ENCODE assay signal across 16 cellular contexts in the genomic region with DNA sequence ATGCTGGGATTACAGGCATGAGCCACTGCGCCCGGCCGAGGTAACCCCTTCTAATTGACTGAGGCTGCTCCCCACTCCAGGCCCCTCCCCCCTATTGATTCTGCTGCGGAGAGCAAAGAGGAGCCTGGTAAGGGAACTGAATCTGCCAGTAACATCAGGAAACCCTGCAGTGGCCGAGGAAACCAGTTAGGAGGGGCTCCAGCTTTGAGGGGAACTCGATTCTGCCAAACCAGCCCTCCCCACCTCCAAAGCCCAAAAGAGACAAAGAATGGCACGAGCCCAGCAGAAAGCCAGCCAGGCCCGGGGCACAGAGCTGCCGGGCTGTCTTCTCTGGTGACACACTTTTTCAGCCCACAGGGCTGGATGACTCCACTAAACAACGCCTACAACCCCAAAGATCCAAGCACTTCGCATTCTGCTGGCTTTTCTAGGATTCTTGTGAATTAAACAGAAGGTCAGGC. TPM values are rescaled to one million over a fixed set of nuclear protein-coding genes. Genes with fewer than 3 reads are reported as not detected.
DNase-seq lines count a peak whose midpoint lies in the region; ATAC-seq and TF ChIP-seq lines count a peak whose summit lies in the region.
"Had no signal": no experiment of that assay in that cellular context is flagged by ENCODE, and none has a peak within 500 bp of the region (broad histone marks: within the 10 kb centered on the region; RNA-seq: fewer than 3 reads in every experiment).

No MANE protein-coding gene starts in this region.

- peak; percentile 31 for DNase-seq in M059J (ENCODE audit: low read depth)
- peak in 49 of 61 donors; percentile 14 to 74 (median 42) for DNase-seq in caudate nucleus (lab: John Stamatoyannopoulos, UW)
- DNase-seq in lower lobe of right lung: no peak
- peak in 40 of 49 donors; percentile 12 to 81 (median 44) for DNase-seq in substantia nigra (lab: John Stamatoyannopoulos, UW)
- DNase-seq in activated T-cell treated with anti-CD3 and anti-CD28 coated beads, Interleukin-2, amount 50 U/mL, for 72 hours: no peak
- no peak for DNase-seq in stimulated activated effector memory CD8-positive, alpha-beta T cell treated with anti-CD3 and anti-CD28 coated beads, Interleukin-12 subunit alpha, Interleukin-12 subunit beta, amount 100 ng/mL, for 72 hours (ENCODE audit: low spot score in 2 of 2)
- DNase-seq: activated naive CD4-positive, alpha-beta T cell treated with anti-CD3 and anti-CD28 coated beads for 36 hours; CD8-positive, alpha-beta T cell; MM.1S; small intestine; T1000 had no signal

- H3K36me3 Mint-ChIP-seq in activated T-cell treated with anti-CD3 and anti-CD28 coated beads, Interleukin-2, amount 50 U/mL, for 72 hours (ENCODE audit: insufficient read depth in 2 of 2): peaks cover 8 to 9% of the 10 kb centered on the region in 2 donors
- H3K36me3 Mint-ChIP-seq in stimulated activated effector memory CD8-positive, alpha-beta T cell treated with anti-CD3 and anti-CD28 coated beads, Interleukin-12 subunit alpha, Interleukin-12 subunit beta, amount 100 ng/mL, for 72 hours: no peaks in the 10 kb centered on the region

- peaks cover 14% of the 10 kb centered on the region for H3K9me3 ChIP-seq in lower lobe of right lung

- no peaks in the 10 kb centered on the region for H3K27me3 Mint-ChIP-seq in activated T-cell treated with anti-CD3 and anti-CD28 coated beads, Interleukin-2, amount 50 U/mL, for 72 hours (ENCODE audit: low read depth)

- no peak overlapping the region for H3K27ac Mint-ChIP-seq in activated T-cell treated with anti-CD3 and anti-CD28 coated beads, Interleukin-2, amount 50 U/mL, for 72 hours
- H3K27ac Mint-ChIP-seq in stimulated activated effector memory CD8-positive, alpha-beta T cell treated with anti-CD3 and anti-CD28 coated beads, Interleukin-12 subunit alpha, Interleukin-12 subunit beta, amount 100 ng/mL, for 72 hours: no peak overlapping the region
- H3K27ac Mint-ChIP-seq: activated naive CD4-positive, alpha-beta T cell treated with anti-CD3 and anti-CD28 coated beads for 36 hours; CD8-positive, alpha-beta T cell had no signal

- no peaks in the 10 kb centered on the region for H3K27me3 ChIP-seq in lower lobe of right lung (ENCODE audit: low read depth)
- H3K27me3 ChIP-seq: esophagus muscularis mucosa, tibial nerve had no signal

- no peak for TF ChIP-seq CTCF in lower lobe of right lung (IDR thresholded peaks at IDR 0.05)

- H3K4me1 ChIP-seq in lower lobe of right lung: peaks cover 5% of the 10 kb centered on the region

- peaks cover 3 to 10% of the 10 kb centered on the region in 2 donors for H3K9me3 Mint-ChIP-seq in activated T-cell treated with anti-CD3 and anti-CD28 coated beads, Interleukin-2, amount 50 U/mL, for 72 hours
- peaks cover 8% of the 10 kb centered on the region for H3K9me3 Mint-ChIP-seq in stimulated activated effector memory CD8-positive, alpha-beta T cell treated with anti-CD3 and anti-CD28 coated beads, Interleukin-12 subunit alpha, Interleukin-12 subunit beta, amount 100 ng/mL, for 72 hours

- peaks cover 5% of the 10 kb centered on the region for H3K4me1 Mint-ChIP-seq in activated T-cell treated with anti-CD3 and anti-CD28 coated beads, Interleukin-2, amount 50 U/mL, for 72 hours (ENCODE audit: low read depth)
- H3K4me1 Mint-ChIP-seq in stimulated activated effector memory CD8-positive, alpha-beta T cell treated with anti-CD3 and anti-CD28 coated beads, Interleukin-12 subunit alpha, Interleukin-12 subunit beta, amount 100 ng/mL, for 72 hours: peaks cover 6% of the 10 kb centered on the region

- H3K27ac ChIP-seq in caudate nucleus (ENCODE audit: low read depth, low read length): peak overlapping the region; percentile 46
- H3K27ac ChIP-seq in lower lobe of right lung: no peak overlapping the region
- H3K27ac ChIP-seq in substantia nigra (ENCODE audit: low read depth, low read length, poor library complexity, severe bottlenecking): peak overlapping the region; percentile 55
- H3K27ac ChIP-seq: esophagus muscularis mucosa, RWPE1 had no signal

- intact Hi-C loops in lower lobe of right lung (cut with DNase I): no loop called here

- no peak overlapping the region for H3K4me3 ChIP-seq in lower lobe of right lung
- H3K4me3 ChIP-seq: esophagus muscularis mucosa, tibial nerve had no signal

- peak; percentile 42 to 50 for ATAC-seq in lower lobe of right lung
- no peak for ATAC-seq in GM18873 (IDR thresholded peaks at IDR 0.05; ENCODE audit: low FRiP score, unreplicated experiment)
- no peak for ATAC-seq in GM19328 (IDR thresholded peaks at IDR 0.05; ENCODE audit: unreplicated experiment)
- ATAC-seq in activated T-cell treated with anti-CD3 and anti-CD28 coated beads, Interleukin-2, amount 50 U/mL, for 72 hours (replicated peaks in 1 of 2): no peak
- ATAC-seq in stimulated activated effector memory CD8-positive, alpha-beta T cell treated with anti-CD3 and anti-CD28 coated beads, Interleukin-12 subunit alpha, Interleukin-12 subunit beta, amount 100 ng/mL, for 72 hours: no peak
- ATAC-seq: CD8-positive, alpha-beta T cell had no signal

- H3K4me3 Mint-ChIP-seq in activated T-cell treated with anti-CD3 and anti-CD28 coated beads, Interleukin-2, amount 50 U/mL, for 72 hours: no peak overlapping the region
- H3K4me3 Mint-ChIP-seq in stimulated activated effector memory CD8-positive, alpha-beta T cell treated with anti-CD3 and anti-CD28 coated beads, Interleukin-12 subunit alpha, Interleukin-12 subunit beta, amount 100 ng/mL, for 72 hours: no peak overlapping the region
- H3K4me3 Mint-ChIP-seq: activated naive CD4-positive, alpha-beta T cell treated with anti-CD3 and anti-CD28 coated beads for 36 hours; CD8-positive, alpha-beta T cell had no signal

- H3K36me3 ChIP-seq in lower lobe of right lung: no peaks in the 10 kb centered on the region
- H3K36me3 ChIP-seq: esophagus muscularis mucosa had no signal

RNA-seq across cellular contexts. Expression of a gene that starts 15.0 kb away (rescaled TPM):
- total RNA-seq in M059J (2014; rRNA removed; shearing (Covaris generic)): 28.0 and 43.3 TPM in 2 replicates
- 38.0 TPM for total RNA-seq in lower lobe of right lung
- total RNA-seq in activated T-cell treated with anti-CD3 and anti-CD28 coated beads, Interleukin-2, amount 50 U/mL, for 72 hours: 10 to 100 TPM; 21.9 to 30.0 TPM

Comparison
In these comparisons a context has a peak if more than half of its experiments do, and no peak if none do; other contexts are left out.
1. DNase-seq: peak in M059J (single experiment), caudate nucleus (49 of 61) and substantia nigra (40 of 49); none in lower lobe of right lung (single experiment), activated T-cell treated with anti-CD3 and anti-CD28 coated beads, Interleukin-2, amount 50 U/mL, for 72 hours (0 of 2) and stimulated activated effector memory CD8-positive, alpha-beta T cell treated with anti-CD3 and anti-CD28 coated beads, Interleukin-12 subunit alpha, Interleukin-12 subunit beta, amount 100 ng/mL, for 72 hours (0 of 2).
2. ATAC-seq: peak in lower lobe of right lung (2 of 2); none in GM18873 (single experiment), GM19328 (single experiment), activated T-cell treated with anti-CD3 and anti-CD28 coated beads, Interleukin-2, amount 50 U/mL, for 72 hours (0 of 2) and stimulated activated effector memory CD8-positive, alpha-beta T cell treated with anti-CD3 and anti-CD28 coated beads, Interleukin-12 subunit alpha, Interleukin-12 subunit beta, amount 100 ng/mL, for 72 hours (single experiment).